In genomic region chr12:82835217-82835616, GRCh38 we compare ENCODE assay signal across 15 cellular contexts.
DNase-seq lines count a peak whose midpoint lies in the region; ATAC-seq, FAIRE-seq and TF ChIP-seq lines count a peak whose summit lies in the region.
"Had no signal": no experiment of that assay in that cellular context is flagged by ENCODE, and none has a peak within 500 bp of the region (broad histone marks: within the 10 kb centered on the region; RNA-seq: fewer than 3 reads in every experiment).

No MANE protein-coding gene starts in this region.

- no peak overlapping the region for H3K27ac Mint-ChIP-seq in nephron progenitor cell

- no peak overlapping the region for H3K4ac ChIP-seq in mesendoderm (ENCODE audit: low read depth, low read length)

- TF ChIP-seq RAD21 in SK-N-SH (IDR thresholded peaks at IDR 0.05; ENCODE audit: low read length) = no peak

- no peak overlapping the region for H3K23ac ChIP-seq in mesendoderm (ENCODE audit: low read length)

- CTCF ChIA-PET in SK-N-SH (lab: Yijun Ruan, JAX) = no interaction called here

- H2BK5ac ChIP-seq in mesendoderm (ENCODE audit: low read length) = no peak overlapping the region

- no peak overlapping the region for H3K4me3 Mint-ChIP-seq in nephron progenitor cell

- no peak overlapping the region for H4K8ac ChIP-seq in mesendoderm (ENCODE audit: low read depth, low read length)

- H3K9me2 ChIP-seq in SK-N-SH = no peaks in the 10 kb centered on the region

- no peaks in the 10 kb centered on the region for H3K27me3 Mint-ChIP-seq in nephron progenitor cell (ENCODE audit: low read depth, poor library complexity)

- no peak for ATAC-seq in GM21619 (IDR thresholded peaks at IDR 0.05; ENCODE audit: unreplicated experiment)

- H3K79me2 ChIP-seq in SK-N-SH (ENCODE audit: insufficient read depth) (no peaks in the 10 kb centered on the region), mesendoderm (ENCODE audit: control insufficient read depth, insufficient read depth, low read length) (no peaks in the 10 kb centered on the region)
- H3K79me2 ChIP-seq: parathyroid adenoma had no signal

- 0 out of 4 replicates have a peak, but pooled peaks of 1 of the 2 experiments have one; percentile 11 for TF ChIP-seq EP300 in SK-N-SH (IDR thresholded peaks at IDR 0.05; ENCODE audit: borderline replicate concordance in 1 of 2, low read depth in 1 of 2, low read length in 1 of 2)

- H2AFZ ChIP-seq in SK-N-SH (ENCODE audit: low read depth) = no peak overlapping the region
- H2AFZ ChIP-seq: parathyroid adenoma had no signal

- no peak overlapping the region for H3K18ac ChIP-seq in mesendoderm (ENCODE audit: low read length)

- H3K4me2 ChIP-seq in SK-N-SH (0 out of 2 replicates have a peak overlapping the region, but pooled peaks have one; percentile 7), mesendoderm (ENCODE audit: low read length) (no peak overlapping the region)

- H4K5ac ChIP-seq in mesendoderm (ENCODE audit: low read length) = no peak overlapping the region

- H3K9me3 ChIP-seq in SK-N-SH (no peaks in the 10 kb centered on the region), small intestine (ENCODE audit: control insufficient read depth, low read depth) (no peaks in the 10 kb centered on the region)
- H3K9me3 ChIP-seq: tibial artery had no signal

- H3K36me3 ChIP-seq in SK-N-SH (replicated peaks in 1 of 2; ENCODE audit: control insufficient read depth in 1 of 2, insufficient read depth in 2 of 2, low read length in 1 of 2) (no peaks in the 10 kb centered on the region), mesendoderm (ENCODE audit: control insufficient read depth, insufficient read depth, low read length) (no peaks in the 10 kb centered on the region), small intestine (ENCODE audit: control insufficient read depth in 2 of 2, insufficient read depth in 2 of 2, low read length in 2 of 2) (no peaks in the 10 kb centered on the region)
- H3K36me3 ChIP-seq: cardiac muscle cell, tibial artery had no signal

- in situ Hi-C loops in Caki2 (cut with HindIII; ENCODE audit: low pct_unique_long_range_greater_than_20kb, low sequenced_read_pairs) = no loop called here

- no peak overlapping the region for H2AK5ac ChIP-seq in mesendoderm (ENCODE audit: low read length)

- peaks cover 13% of the 10 kb centered on the region for H3K36me3 Mint-ChIP-seq in nephron progenitor cell (ENCODE audit: low read depth)

- H3K9me3 Mint-ChIP-seq in nephron progenitor cell = no peaks in the 10 kb centered on the region

- FAIRE-seq in small intestine (lab: Jason Lieb, UNC) = no peak

- H3K9ac ChIP-seq in SK-N-SH = no peak overlapping the region
- H3K9ac ChIP-seq in mesendoderm (ENCODE audit: low read length) = no peak overlapping the region
- H3K9ac ChIP-seq: parathyroid adenoma had no signal

- H3K79me1 ChIP-seq in mesendoderm (ENCODE audit: low read length) = no peaks in the 10 kb centered on the region

- no peak overlapping the region for H3K56ac ChIP-seq in mesendoderm (ENCODE audit: low read length)

- POLR2A ChIA-PET in SK-N-SH (lab: Yijun Ruan, JAX) = no interaction called here

- no peak overlapping the region for H2BK120ac ChIP-seq in mesendoderm (ENCODE audit: low read depth, low read length)

- no peaks in the 10 kb centered on the region for H3F3A ChIP-seq in SK-N-SH (replicated peaks; ENCODE audit: insufficient read depth)

- H3K4me1 Mint-ChIP-seq in nephron progenitor cell = peaks cover 43% of the 10 kb centered on the region

- H4K20me1 ChIP-seq in SK-N-SH (ENCODE audit: insufficient read depth) = no peaks in the 10 kb centered on the region

- H3K4me1 ChIP-seq in SK-N-SH (ENCODE audit: control insufficient read depth in 1 of 2, insufficient read depth in 2 of 2, low read depth in 1 of 2, low read length in 1 of 2) = peaks cover 2 to 25% of the 10 kb centered on the region in 2 experiments; a peak in 3 of 4 replicates
- H3K4me1 ChIP-seq in mesendoderm (ENCODE audit: control insufficient read depth, low read depth, low read length) = no peaks in the 10 kb centered on the region
- H3K4me1 ChIP-seq in small intestine (ENCODE audit: control insufficient read depth in 2 of 2, insufficient read depth in 1 of 2, low read depth in 1 of 2, low read length in 1 of 2) = no peaks in the 10 kb centered on the region
- H3K4me1 ChIP-seq: parathyroid adenoma, tibial artery had no signal

- DNase-seq in Caki2 (ENCODE audit: low read depth) (peak; percentile 37), SK-N-SH (no peak), fibroblast of gingiva (ENCODE audit: low read depth) (peak; percentile 39), mesendoderm (peak; percentile 54), small intestine (no peak), nephron progenitor cell (no peak), AML-193 (lab: John Stamatoyannopoulos, UW) (no peak)
- DNase-seq: activated effector memory CD4-positive, alpha-beta T cell treated with Interleukin-2 at 50 U/mL for 16 hours; DMS53; MM.1S; NCI-H2171; tibial artery had no signal

- no peaks in the 10 kb centered on the region for H3K27me3 ChIP-seq in SK-N-SH (ENCODE audit: insufficient read depth)
- no peaks in the 10 kb centered on the region for H3K27me3 ChIP-seq in mesendoderm (ENCODE audit: insufficient read depth, low read length, poor library complexity)
- no peaks in the 10 kb centered on the region for H3K27me3 ChIP-seq in small intestine (ENCODE audit: control insufficient read depth in 2 of 2, insufficient read depth in 2 of 2, low read length in 2 of 2)
- H3K27me3 ChIP-seq: cardiac muscle cell, tibial artery had no signal

- TF ChIP-seq CTCF in SK-N-SH (IDR thresholded peaks at IDR 0.05) = no peak
- TF ChIP-seq CTCF in nephron progenitor cell (IDR thresholded peaks at IDR 0.05) = no peak

- H2BK15ac ChIP-seq in mesendoderm (replicated peaks; ENCODE audit: low read depth) = no peak overlapping the region

- H3K27ac ChIP-seq in SK-N-SH (ENCODE audit: low read depth in 2 of 2, low read length in 1 of 2) (peak overlapping the region in 1 of 2 experiments; percentile 40; a peak in 2 of 4 replicates), mesendoderm (ENCODE audit: low read depth, low read length) (no peak overlapping the region), small intestine (ENCODE audit: low read depth in 1 of 2, low read length in 1 of 2) (no peak overlapping the region)
- H3K27ac ChIP-seq: cardiac muscle cell, parathyroid adenoma, tibial artery had no signal

- H3K4me3 ChIP-seq in SK-N-SH (ENCODE audit: low read depth in 2 of 2, low read length in 1 of 2) (no peak overlapping the region), mesendoderm (ENCODE audit: low read length) (no peak overlapping the region), small intestine (ENCODE audit: low read depth in 1 of 2, low read length in 2 of 2) (no peak overlapping the region)
- H3K4me3 ChIP-seq: cardiac muscle cell, tibial artery had no signal

TF ChIP-seq in SK-N-SH, 30 proteins besides CTCF, POLR2A, EP300 and RAD21:
- TF ChIP-seq RXRA (IDR thresholded peaks at IDR 0.05; ENCODE audit: borderline replicate concordance, low read depth) (no peak), SMC3 (IDR thresholded peaks at IDR 0.05; ENCODE audit: low read depth, low read length) (no peak), NFIC (IDR thresholded peaks at IDR 0.05; ENCODE audit: borderline replicate concordance) (no peak), USF1 (IDR thresholded peaks at IDR 0.05; ENCODE audit: borderline replicate concordance, low read depth) (no peak), FOXM1 (IDR thresholded peaks at IDR 0.05; ENCODE audit: low read depth) (no peak), FOSL2 (IDR thresholded peaks at IDR 0.05; ENCODE audit: borderline replicate concordance, low read depth) (peak; percentile 62; the same call in 1 of the 2 replicates), JUND (IDR thresholded peaks at IDR 0.05) (peak; percentile 53), TAF1 (IDR thresholded peaks at IDR 0.05; ENCODE audit: borderline replicate concordance, low read depth, low read length) (no peak), USF2 (IDR thresholded peaks at IDR 0.05; ENCODE audit: borderline replicate concordance, low read depth, low read length) (no peak), POLR2AphosphoS5 (IDR thresholded peaks at IDR 0.05; ENCODE audit: low read depth, low read length) (no peak), RCOR1 (IDR thresholded peaks at IDR 0.05; ENCODE audit: low read length) (no peak), IRF3 (IDR thresholded peaks at IDR 0.05; ENCODE audit: low read depth, low read length) (no peak), FOXJ3 (CRISPR knock-in tag; IDR thresholded peaks at IDR 0.05) (no peak), CHD2 (IDR thresholded peaks at IDR 0.05; ENCODE audit: low read length, partially characterized antibody) (no peak)
TF ChIP-seq in SK-N-SH: peak in this region for 2.

Comparison
In these comparisons a context has a peak if more than half of its experiments do, and no peak if none do; other contexts are left out.
1. DNase-seq: peak in Caki2 (single experiment), fibroblast of gingiva (single experiment) and mesendoderm (single experiment); none in SK-N-SH (single experiment), small intestine (single experiment), nephron progenitor cell (single experiment) and AML-193 (0 of 2).